In genomic region chr17:80261895-80262279, GRCh38 we compare ENCODE assay signal across 8 cellular contexts. TPM values are rescaled to one million over a fixed set of nuclear protein-coding genes. Genes with fewer than 3 reads are reported as not detected.
DNase-seq lines count a peak whose midpoint lies in the region; ATAC-seq, FAIRE-seq and TF ChIP-seq lines count a peak whose summit lies in the region.

No MANE protein-coding gene starts in this region.

- no peaks in the 10 kb centered on the region for H3K27me3 Mint-ChIP-seq in activated T-cell treated with anti-CD3 and anti-CD28 coated beads, Interleukin-2, amount 50 U/mL, for 24 hours
- no peaks in the 10 kb centered on the region for H3K27me3 Mint-ChIP-seq in astrocyte (ENCODE audit: low read depth, unreplicated experiment)

- H2AFZ ChIP-seq in astrocyte (ENCODE audit: low read depth, low read length): no peak overlapping the region

- TF ChIP-seq RAD21 in liver (IDR thresholded peaks at IDR 0.05): no peak

- H3K9me3 Mint-ChIP-seq in activated T-cell treated with anti-CD3 and anti-CD28 coated beads, Interleukin-2, amount 50 U/mL, for 24 hours: no peaks in the 10 kb centered on the region
- no peaks in the 10 kb centered on the region for H3K9me3 Mint-ChIP-seq in astrocyte (ENCODE audit: unreplicated experiment)

- H3K4me1 ChIP-seq in astrocyte (ENCODE audit: insufficient read depth, low read length): peaks cover 7% of the 10 kb centered on the region
- H3K4me1 ChIP-seq in liver (ENCODE audit: control insufficient read depth in 4 of 4, insufficient read depth in 4 of 4, low read length in 3 of 4): peaks cover 14 to 40% (median 33%) of the 10 kb centered on the region in 4 donors
- peaks cover 15 to 45% of the 10 kb centered on the region in 2 donors for H3K4me1 ChIP-seq in thoracic aorta (ENCODE audit: control insufficient read depth in 1 of 2, low read depth in 2 of 2)

- H3K27me3 ChIP-seq in astrocyte (ENCODE audit: insufficient read depth, low read length) (no peaks in the 10 kb centered on the region), liver (ENCODE audit: control insufficient read depth in 4 of 4, insufficient read depth in 4 of 4, low read length in 3 of 4) (no peaks in the 10 kb centered on the region), thoracic aorta (replicated peaks; ENCODE audit: insufficient read depth) (no peaks in the 10 kb centered on the region)

- H4K20me1 ChIP-seq in astrocyte (ENCODE audit: insufficient read depth, low read length): peaks cover 23% of the 10 kb centered on the region

- 57% methylated on average over 8 of the region's 8 CpGs for WGBS in liver

- peaks cover 66% of the 10 kb centered on the region for H3K4me1 Mint-ChIP-seq in activated T-cell treated with anti-CD3 and anti-CD28 coated beads, Interleukin-2, amount 50 U/mL, for 24 hours (ENCODE audit: low read depth)
- peaks cover 32% of the 10 kb centered on the region for H3K4me1 Mint-ChIP-seq in astrocyte (ENCODE audit: low read depth, unreplicated experiment)

- H3K9ac ChIP-seq in astrocyte (ENCODE audit: low read length) (peak overlapping the region; percentile 89), liver (ENCODE audit: low read depth in 1 of 2, low read length in 2 of 2) (peak overlapping the region in 1 of 2 donors; percentile 94)

- peak overlapping the region; percentile 81 for H3K4me3 ChIP-seq in astrocyte (ENCODE audit: insufficient read depth, low read depth, low read length)
- H3K4me3 ChIP-seq in liver (ENCODE audit: low read depth in 1 of 3, low read length in 3 of 3): peak overlapping the region in 2 of 3 donors; percentile 92 to 97
- H3K4me3 ChIP-seq in thoracic aorta: peak overlapping the region; percentile 100

- H3K36me3 ChIP-seq in astrocyte (ENCODE audit: insufficient read depth, low read length) (no peaks in the 10 kb centered on the region), liver (ENCODE audit: control insufficient read depth in 4 of 4, insufficient read depth in 3 of 4, low read depth in 1 of 4, low read length in 3 of 4) (peaks cover 0 to 2% (median 0%) of the 10 kb centered on the region in 4 donors), thoracic aorta (peaks cover 8% of the 10 kb centered on the region)

- DNase-seq in activated T-cell treated with anti-CD3 and anti-CD28 coated beads, Interleukin-2, amount 50 U/mL, for 24 hours: no peak
- DNase-seq in activated T-cell treated with anti-CD3 and anti-CD28 coated beads for 4 hours: no peak
- DNase-seq in astrocyte (ENCODE audit: low read depth): no peak
- DNase-seq in thoracic aorta (ENCODE audit: low spot score): no peak
- no peak for DNase-seq in NOMO-1 (lab: John Stamatoyannopoulos, UW; ENCODE audit: unreplicated experiment in 2 of 2)

- H3K9me3 ChIP-seq in astrocyte (ENCODE audit: insufficient read depth, low read depth, low read length) (no peaks in the 10 kb centered on the region), liver (ENCODE audit: control insufficient read depth in 4 of 4, low read length in 3 of 4) (no peaks in the 10 kb centered on the region), thoracic aorta (no peaks in the 10 kb centered on the region)

- peaks cover 6% of the 10 kb centered on the region for H3K79me2 ChIP-seq in astrocyte (ENCODE audit: insufficient read depth, low read length)

- TF ChIP-seq CTCF in astrocyte (IDR thresholded peaks at IDR 0.05; ENCODE audit: insufficient read depth, low read depth, low read length): no peak
- TF ChIP-seq CTCF in liver (IDR thresholded peaks at IDR 0.05; ENCODE audit: low read depth, low read length, missing input control): no peak
- TF ChIP-seq CTCF in thoracic aorta (IDR thresholded peaks at IDR 0.05): no peak

- peak overlapping the region; percentile 97 for H3K27ac Mint-ChIP-seq in activated T-cell treated with anti-CD3 and anti-CD28 coated beads, Interleukin-2, amount 50 U/mL, for 24 hours
- H3K27ac Mint-ChIP-seq in astrocyte (ENCODE audit: unreplicated experiment): peak overlapping the region; percentile 98

- H3K36me3 Mint-ChIP-seq in activated T-cell treated with anti-CD3 and anti-CD28 coated beads, Interleukin-2, amount 50 U/mL, for 24 hours (ENCODE audit: low read depth): peaks cover 8% of the 10 kb centered on the region
- H3K36me3 Mint-ChIP-seq in astrocyte (ENCODE audit: low read depth, unreplicated experiment): peaks cover 13% of the 10 kb centered on the region

- ATAC-seq in thoracic aorta (ENCODE audit: insufficient number of reproducible peaks, low FRiP score, low read depth): no peak
- no peak for ATAC-seq in HG02973 (IDR thresholded peaks at IDR 0.05; ENCODE audit: unreplicated experiment)
- no peak for ATAC-seq in GM18511 (IDR thresholded peaks at IDR 0.05; ENCODE audit: unreplicated experiment)

- H3K4me3 Mint-ChIP-seq in activated T-cell treated with anti-CD3 and anti-CD28 coated beads, Interleukin-2, amount 50 U/mL, for 24 hours: peak overlapping the region; percentile 95
- peak overlapping the region; percentile 99 for H3K4me3 Mint-ChIP-seq in astrocyte (ENCODE audit: unreplicated experiment)

- H3K27ac ChIP-seq in astrocyte (ENCODE audit: low read depth, low read length): no peak overlapping the region
- peak overlapping the region; percentile 99 to 100 for H3K27ac ChIP-seq in liver (ENCODE audit: low read depth in 1 of 2, low read length in 2 of 2)
- H3K27ac ChIP-seq in thoracic aorta: peak overlapping the region; percentile 95

- no peak for FAIRE-seq in astrocyte (lab: Jason Lieb, UNC)

- H3K4me2 ChIP-seq in astrocyte (ENCODE audit: low read length): peak overlapping the region; percentile 91

TF ChIP-seq in liver, 16 proteins besides CTCF, POLR2A, EP300 and RAD21:
- no peak for TF ChIP-seq JUND (IDR thresholded peaks at IDR 0.05)
- no peak for TF ChIP-seq FOXA2 (IDR thresholded peaks at IDR 0.05)
- no peak for TF ChIP-seq ATF3 (IDR thresholded peaks at IDR 0.05)
- TF ChIP-seq EGR1 (IDR thresholded peaks at IDR 0.05; ENCODE audit: low read depth in 2 of 2): no peak
- no peak for TF ChIP-seq TAF1 (conservative IDR thresholded peaks at IDR 0.05)
- TF ChIP-seq GABPA (IDR thresholded peaks at IDR 0.05 in 1 of 2, conservative IDR thresholded peaks at IDR 0.05 in 1 of 2): no peak
- TF ChIP-seq FOXA1 (IDR thresholded peaks at IDR 0.05): no peak
- no peak for TF ChIP-seq SP1 (IDR thresholded peaks at IDR 0.05)
- no peak for TF ChIP-seq NR2F2 (IDR thresholded peaks at IDR 0.05)
- TF ChIP-seq YY1 (IDR thresholded peaks at IDR 0.05): no peak

RNA-seq across cellular contexts. Expression of gene RNF213, which starts 1.2 kb away (rescaled TPM):
- total RNA-seq in astrocyte (120 and 129 TPM in 2 replicates), liver (100 to 1,000 TPM in 1 of 2 donors, 10 to 100 TPM in 1; 42.0 to 104 TPM), thoracic aorta (100 to 1,000 TPM; 150 to 174 TPM)
- polyA plus RNA-seq in liver: 10 to 100 TPM; 18.2 to 25.1 TPM

RNA-seq across cellular contexts. Expression of gene SLC26A11, which starts 41.7 kb away (rescaled TPM):
- total RNA-seq in astrocyte (15.3 and 16.1 TPM in 2 replicates), liver (1 to 10 TPM; 6.9 to 8.2 TPM), thoracic aorta (10 to 100 TPM; 41.1 to 69.2 TPM)
- 1 to 10 TPM; 3.3 to 4.2 TPM for polyA plus RNA-seq in liver

RNA-seq across cellular contexts. Expression of gene SGSH, which starts 41.8 kb away (rescaled TPM):
- 24.0 and 26.0 TPM in 2 replicates for total RNA-seq in astrocyte
- 10 to 100 TPM in 1 of 2 donors, 1 to 10 TPM in 1; 5.8 to 15.2 TPM for total RNA-seq in liver
- 10 to 100 TPM; 10.6 to 19.8 TPM for polyA plus RNA-seq in liver
- 10 to 100 TPM; 22.2 to 51.8 TPM for total RNA-seq in thoracic aorta
